Comparison of ENCODE assay signal across 24 cellular contexts in genomic region chr7:81183326-81183725, GRCh38.
"Had no signal": no experiment of that assay in that cellular context is flagged by ENCODE, and none has a peak within 500 bp of the region (broad histone marks: within the 10 kb centered on the region; RNA-seq: fewer than 3 reads in every experiment).

No MANE protein-coding gene starts in this region.

- H2AFZ ChIP-seq: parathyroid adenoma had no signal

- FAIRE-seq: TTC549 had no signal

- H3K27ac ChIP-seq: colonic mucosa, gastroesophageal sphincter, parathyroid adenoma, psoas muscle, stomach, thyroid gland, upper lobe of right lung, VCaP had no signal

- H3K79me2 ChIP-seq: parathyroid adenoma had no signal

- H3K9me3 ChIP-seq: colonic mucosa, gastroesophageal sphincter, psoas muscle, thyroid gland, upper lobe of right lung had no signal

- H3K36me3 ChIP-seq: colonic mucosa, gastroesophageal sphincter, stomach, thyroid gland, upper lobe of right lung had no signal

- H3K4me1 ChIP-seq: colonic mucosa, gastroesophageal sphincter, parathyroid adenoma, psoas muscle, stomach, thyroid gland, upper lobe of right lung had no signal

- H3K9ac ChIP-seq: parathyroid adenoma had no signal

- H3K27me3 ChIP-seq: colonic mucosa, gastroesophageal sphincter, stomach, thyroid gland, upper lobe of right lung had no signal

- ATAC-seq: activated T-cell treated with anti-CD3 and anti-CD28 coated beads, Interleukin-2, amount 50 U/mL, for 72 hours; effector memory CD8-positive, alpha-beta T cell; gastroesophageal sphincter; naive thymus-derived CD4-positive, alpha-beta T cell; psoas muscle; stimulated activated naive B cell treated with anti-CD40 and anti-IgM and Interleukin-4, amounts not matched to agents 10 μg/mL and 1 μg/mL and 100 μg/mL, for 72 hours; upper lobe of right lung had no signal

- H3K4me3 ChIP-seq: colonic mucosa, gastroesophageal sphincter, psoas muscle, stomach, thyroid gland, upper lobe of right lung had no signal

- DNase-seq: activated CD4-positive, alpha-beta T cell treated with anti-CD3 and anti-CD28 coated beads for 4 hours; activated CD4-positive, alpha-beta T cell treated with anti-CD3 and anti-CD28 coated beads, Interleukin-2, amount 50 U/mL, for 4 hours; activated naive CD4-positive, alpha-beta T cell treated with Interleukin-2 at 50 U/mL for 16 hours; activated T-cell treated with anti-CD3 and anti-CD28 coated beads for 4 hours; activated T-cell treated with anti-CD3 and anti-CD28 coated beads, Interleukin-2, amount 50 U/mL, for 72 hours; anterior cingulate cortex; cerebellar nuclear complex; colonic mucosa; effector memory CD8-positive, alpha-beta T cell; midbrain; naive thymus-derived CD4-positive, alpha-beta T cell; nucleus accumbens; psoas muscle; stimulated activated CD4-positive, alpha-beta T cell treated with anti-CD3 and anti-CD28 coated beads, Interleukin-15, amount 100 ng/mL, for 24 hours; stimulated activated CD4-positive, alpha-beta T cell treated with anti-CD3 and anti-CD28 coated beads, Interleukin-2, amount 100 ng/mL, for 24 hours; stimulated activated naive B cell treated with anti-CD40 and anti-IgM and Interleukin-4, amounts not matched to agents 10 μg/mL and 1 μg/mL and 100 μg/mL, for 72 hours; stomach; T-helper 9 cell; thyroid gland; upper lobe of right lung had no signal
